ENCODE assay signal across 1 cellular context in genomic region chr19:11598746-11599145, GRCh38.
TF ChIP-seq lines count a peak whose summit lies in the region.

No MANE protein-coding gene starts in this region.

TF ChIP-seq in HCT116, 20 proteins besides CTCF, POLR2A, EP300 and RAD21 (continued from another document):
- TF ChIP-seq, protein P1, sequence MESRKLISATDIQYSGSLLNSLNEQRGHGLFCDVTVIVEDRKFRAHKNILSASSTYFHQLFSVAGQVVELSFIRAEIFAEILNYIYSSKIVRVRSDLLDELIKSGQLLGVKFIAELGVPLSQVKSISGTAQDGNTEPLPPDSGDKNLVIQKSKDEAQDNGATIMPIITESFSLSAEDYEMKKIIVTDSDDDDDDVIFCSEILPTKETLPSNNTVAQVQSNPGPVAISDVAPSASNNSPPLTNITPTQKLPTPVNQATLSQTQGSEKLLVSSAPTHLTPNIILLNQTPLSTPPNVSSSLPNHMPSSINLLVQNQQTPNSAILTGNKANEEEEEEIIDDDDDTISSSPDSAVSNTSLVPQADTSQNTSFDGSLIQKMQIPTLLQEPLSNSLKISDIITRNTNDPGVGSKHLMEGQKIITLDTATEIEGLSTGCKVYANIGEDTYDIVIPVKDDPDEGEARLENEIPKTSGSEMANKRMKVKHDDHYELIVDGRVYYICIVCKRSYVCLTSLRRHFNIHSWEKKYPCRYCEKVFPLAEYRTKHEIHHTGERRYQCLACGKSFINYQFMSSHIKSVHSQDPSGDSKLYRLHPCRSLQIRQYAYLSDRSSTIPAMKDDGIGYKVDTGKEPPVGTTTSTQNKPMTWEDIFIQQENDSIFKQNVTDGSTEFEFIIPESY (IDR thresholded peaks at IDR 0.05; ENCODE audit: extremely low read depth, insufficient replicate concordance, low read length): no peak
- TF ChIP-seq SP1 (IDR thresholded peaks at IDR 0.05; ENCODE audit: low read depth) (no peak), EZH2 (IDR thresholded peaks at IDR 0.05) (no peak), POLR2AphosphoS5 (IDR thresholded peaks at IDR 0.05; ENCODE audit: low read depth, low read length) (no peak), ELF1 (IDR thresholded peaks at IDR 0.05; ENCODE audit: borderline replicate concordance, low read depth) (no peak), ZFX (IDR thresholded peaks at IDR 0.05) (no peak), FOSL1 (IDR thresholded peaks at IDR 0.05; ENCODE audit: low read depth) (no peak)
